In genomic region chr4:172305698-172306097, GRCh38 we compare ENCODE assay signal across 8 cellular contexts.
"Had no signal": no experiment of that assay in that cellular context is flagged by ENCODE, and none has a peak within 500 bp of the region (broad histone marks: within the 10 kb centered on the region; RNA-seq: fewer than 3 reads in every experiment).

No MANE protein-coding gene starts in this region.

- H2AFZ ChIP-seq: GM23248 had no signal

- ATAC-seq: HCT116, K562 had no signal

- H3K9ac ChIP-seq: GM23248 had no signal

- H3K36me3 ChIP-seq: HAP-1 had no signal

- H3K27ac ChIP-seq: GM23248 had no signal

- H3K4me3 ChIP-seq: GM23248, HAP-1, K562 had no signal

- H3K9me3 ChIP-seq: HAP-1 had no signal

- DNase-seq: GM23248, GOT3, H7, HFFc6, IMR-90 had no signal
